ENCODE assay signal across 1 cellular context in genomic region chr19:9584073-9584833, GRCh38.
TF ChIP-seq lines count a peak whose summit lies in the region.

TSS of gene ZNF121 (minus strand) at chr19:9584504. CDS start at chr19:9568097, 16,407 bp downstream.

TF ChIP-seq in HepG2, 621 proteins besides CTCF, POLR2A, EP300 and RAD21 (continued from another document and continues in another):
- no peak for TF ChIP-seq SMAD9 (CRISPR knock-in tag; IDR thresholded peaks at IDR 0.05)
- no peak for TF ChIP-seq PLSCR1 (CRISPR knock-in tag; IDR thresholded peaks at IDR 0.05; ENCODE audit: borderline replicate concordance)
- TF ChIP-seq ZFP36 (IDR thresholded peaks at IDR 0.05; ENCODE audit: borderline replicate concordance, low read depth, low read length, partially characterized antibody): no peak
- TF ChIP-seq MBNL3 (CRISPR knock-in tag; conservative IDR thresholded peaks at IDR 0.05): no peak
- TF ChIP-seq ZSCAN31 (CRISPR knock-in tag; IDR thresholded peaks at IDR 0.05; ENCODE audit: low read depth): peak; percentile 86
- TF ChIP-seq TCF7L2 (IDR thresholded peaks at IDR 0.05; ENCODE audit: low read depth, low read length): no peak
- no peak for TF ChIP-seq SOX5 (CRISPR knock-in tag; IDR thresholded peaks at IDR 0.05; ENCODE audit: borderline replicate concordance)
- TF ChIP-seq ZNF501 (CRISPR knock-in tag; IDR thresholded peaks at IDR 0.05): peak; percentile 70
- TF ChIP-seq ZNF639 (CRISPR knock-in tag; conservative IDR thresholded peaks at IDR 0.05): 0 out of 2 replicates have a peak, but pooled peaks have one; percentile 50
- TF ChIP-seq MTF1 (CRISPR knock-in tag; IDR thresholded peaks at IDR 0.05): no peak
- TF ChIP-seq ZNF296 (CRISPR knock-in tag; conservative IDR thresholded peaks at IDR 0.05): peak; percentile 88
- TF ChIP-seq ZNF772 (CRISPR knock-in tag; IDR thresholded peaks at IDR 0.05): peak; percentile 79; the same call in 1 of the 2 replicates
- peak; percentile 38; the same call in 1 of the 2 replicates for TF ChIP-seq HIC2 (CRISPR knock-in tag; IDR thresholded peaks at IDR 0.05; ENCODE audit: low read depth)
- TF ChIP-seq IKZF1 (IDR thresholded peaks at IDR 0.05): no peak
- peak; percentile 83 for TF ChIP-seq SALL1 (CRISPR knock-in tag; IDR thresholded peaks at IDR 0.05)
- TF ChIP-seq CBX5 (CRISPR knock-in tag; IDR thresholded peaks at IDR 0.05; ENCODE audit: borderline replicate concordance): peak; percentile 29; the same call in 1 of the 2 replicates
- no peak for TF ChIP-seq GMEB2 (CRISPR knock-in tag; IDR thresholded peaks at IDR 0.05; ENCODE audit: low read depth)
- TF ChIP-seq PRDM10 (CRISPR knock-in tag; IDR thresholded peaks at IDR 0.05; ENCODE audit: low read depth): peak; percentile 81; the same call in 1 of the 2 replicates
- TF ChIP-seq ZBTB26 (CRISPR knock-in tag; IDR thresholded peaks at IDR 0.05; ENCODE audit: borderline replicate concordance): peak; percentile 30; the same call in 1 of the 2 replicates
- TF ChIP-seq MIER3 (CRISPR knock-in tag; IDR thresholded peaks at IDR 0.05; ENCODE audit: borderline replicate concordance): peak; percentile 23; the same call in 1 of the 2 replicates
- no peak for TF ChIP-seq SP140L (CRISPR knock-in tag; IDR thresholded peaks at IDR 0.05; ENCODE audit: borderline replicate concordance)
- TF ChIP-seq ARID5B (CRISPR knock-in tag; IDR thresholded peaks at IDR 0.05): peak; percentile 49; the same call in 1 of the 2 replicates
- TF ChIP-seq ZNF597 (CRISPR knock-in tag; IDR thresholded peaks at IDR 0.05): no peak
- peak; percentile 83; the same call in 1 of the 2 replicates for TF ChIP-seq ETV5 (CRISPR knock-in tag; IDR thresholded peaks at IDR 0.05; ENCODE audit: borderline replicate concordance)
- peak; percentile 77; the same call in 1 of the 2 replicates for TF ChIP-seq KAT7 (CRISPR knock-in tag; IDR thresholded peaks at IDR 0.05; ENCODE audit: borderline replicate concordance)
- no peak for TF ChIP-seq ZNF7 (CRISPR knock-in tag; IDR thresholded peaks at IDR 0.05)
- no peak for TF ChIP-seq NFIC (IDR thresholded peaks at IDR 0.05; ENCODE audit: low read length)
- 0 out of 2 replicates have a peak, but pooled peaks have one; percentile 40 for TF ChIP-seq ZNF644 (CRISPR knock-in tag; IDR thresholded peaks at IDR 0.05; ENCODE audit: low read depth)
- no peak for TF ChIP-seq BHLHE40 (IDR thresholded peaks at IDR 0.05; ENCODE audit: low read length)
- no peak for TF ChIP-seq CEBPZ (IDR thresholded peaks at IDR 0.05; ENCODE audit: low read length)
- TF ChIP-seq ZFX (CRISPR knock-in tag; IDR thresholded peaks at IDR 0.05; ENCODE audit: low read depth): peak; percentile 96
- TF ChIP-seq BRCA1 (CRISPR knock-in tag; IDR thresholded peaks at IDR 0.05): peak; percentile 54; the same call in 1 of the 2 replicates
- TF ChIP-seq SRSF1 (optimal IDR thresholded peaks at IDR 0.05; ENCODE audit: low read depth, low read length): peak; percentile 51
- peak; percentile 76; the same call in 1 of the 2 replicates for TF ChIP-seq ZNF616 (CRISPR knock-in tag; IDR thresholded peaks at IDR 0.05; ENCODE audit: low read depth)
- peak; percentile 62; the same call in 1 of the 2 replicates for TF ChIP-seq ZMAT3 (CRISPR knock-in tag; conservative IDR thresholded peaks at IDR 0.05)
- TF ChIP-seq ERF (CRISPR knock-in tag; IDR thresholded peaks at IDR 0.05): no peak
- peak; percentile 70; the same call in 1 of the 2 replicates for TF ChIP-seq ZNF788 (CRISPR knock-in tag; IDR thresholded peaks at IDR 0.05; ENCODE audit: borderline replicate concordance)
- TF ChIP-seq ZNF292 (CRISPR knock-in tag; IDR thresholded peaks at IDR 0.05; ENCODE audit: borderline replicate concordance, low read depth): peak; percentile 61; the same call in 1 of the 2 replicates
- TF ChIP-seq THYN1 (CRISPR knock-in tag; IDR thresholded peaks at IDR 0.05; ENCODE audit: borderline replicate concordance, low read depth): no peak
- no peak for TF ChIP-seq GFI1 (CRISPR knock-in tag; IDR thresholded peaks at IDR 0.05; ENCODE audit: borderline replicate concordance)
- TF ChIP-seq ZNF720 (CRISPR knock-in tag; IDR thresholded peaks at IDR 0.05): 0 out of 2 replicates have a peak, but pooled peaks have one; percentile 30
- TF ChIP-seq GATAD2A (CRISPR knock-in tag; IDR thresholded peaks at IDR 0.05): peak; percentile 51; the same call in 1 of the 2 replicates
- no peak for TF ChIP-seq CHCHD3 (CRISPR knock-in tag; IDR thresholded peaks at IDR 0.05)
